ENCODE assay signal across 13 cellular contexts in genomic region chrX:53188763-53189162, GRCh38. TPM values are rescaled to one million over a fixed set of nuclear protein-coding genes. Genes with fewer than 3 reads are reported as not detected.
A peak's percentile ranks its signal among the peaks of the same experiment; 100 is the strongest.
DNase-seq lines count a peak whose midpoint lies in the region; ATAC-seq, FAIRE-seq and TF ChIP-seq lines count a peak whose summit lies in the region.
"Had no signal": no experiment of that assay in that cellular context is flagged by ENCODE, and none has a peak within 500 bp of the region (broad histone marks: within the 10 kb centered on the region; RNA-seq: fewer than 3 reads in every experiment).

No MANE protein-coding gene starts in this region.

- peak; percentile 74 for FAIRE-seq in GM12878 (lab: Jason Lieb, UNC)

- no peaks in the 10 kb centered on the region for H3K4me1 Mint-ChIP-seq in CD8-positive, alpha-beta T cell (ENCODE audit: low read depth)

- no peaks in the 10 kb centered on the region for H4K20me1 ChIP-seq in GM12878 (ENCODE audit: control insufficient read depth, insufficient read depth)

- peaks cover 3% of the 10 kb centered on the region for H3K36me3 ChIP-seq in CD8-positive, alpha-beta T cell (ENCODE audit: insufficient read depth, low read length)
- peaks cover 9 to 12% of the 10 kb centered on the region in 2 experiments; a peak in 3 of 4 replicates for H3K36me3 ChIP-seq in GM12878 (ENCODE audit: control insufficient read depth in 2 of 2, insufficient read depth in 2 of 2, low read length in 1 of 2)
- H3K36me3 ChIP-seq in testis (ENCODE audit: low read depth, missing control alignments): no peaks in the 10 kb centered on the region
- H3K36me3 ChIP-seq: transverse colon had no signal

- no peak overlapping the region for H3K4me3 ChIP-seq in CD8-positive, alpha-beta T cell (ENCODE audit: low read depth, low read length)
- H3K4me3 ChIP-seq in GM12878 (no peak overlapping the region), testis (no peak overlapping the region), coronary artery (no peak overlapping the region)
- H3K4me3 ChIP-seq: transverse colon had no signal

- intact Hi-C loops in CD8-positive, alpha-beta T cell (cut with DNase I, micrococcal nuclease): no loop called here
- intact Hi-C loops in GM12878 (cut with micrococcal nuclease; ENCODE audit: unreplicated experiment): no loop called here
- intact Hi-C loops in testis (cut with DNase I; ENCODE audit: low total_unique reads): no loop called here

- no peak overlapping the region for H3K4me3 Mint-ChIP-seq in CD8-positive, alpha-beta T cell

- H3K27ac ChIP-seq in CD8-positive, alpha-beta T cell (ENCODE audit: low read depth, low read length): no peak overlapping the region
- H3K27ac ChIP-seq in GM12878 (ENCODE audit: control insufficient read depth, insufficient read depth) (peak overlapping the region; percentile 40; the same call in 1 of the 2 replicates), testis (no peak overlapping the region), coronary artery (no peak overlapping the region)
- H3K27ac ChIP-seq: HL-60, parathyroid adenoma, transverse colon had no signal

- no peaks in the 10 kb centered on the region for H3K9me3 Mint-ChIP-seq in CD8-positive, alpha-beta T cell

- no peak for TF ChIP-seq RAD21 in GM12878 (IDR thresholded peaks at IDR 0.05; ENCODE audit: insufficient read depth, low read depth, low read length)

- H3K4me1 ChIP-seq in CD8-positive, alpha-beta T cell (ENCODE audit: insufficient read depth, low read length): no peaks in the 10 kb centered on the region
- H3K4me1 ChIP-seq in GM12878 (ENCODE audit: control insufficient read depth, insufficient read depth, low read length) (peaks cover 6% of the 10 kb centered on the region), testis (no peaks in the 10 kb centered on the region)
- H3K4me1 ChIP-seq: parathyroid adenoma, transverse colon had no signal

- no peaks in the 10 kb centered on the region for H3K27me3 Mint-ChIP-seq in CD8-positive, alpha-beta T cell (ENCODE audit: low read depth)

- no peak for TF ChIP-seq CTCF in CD8-positive, alpha-beta T cell (IDR thresholded peaks at IDR 0.05)
- TF ChIP-seq CTCF in GM12878 (IDR thresholded peaks at IDR 0.05 in 2 of 3, conservative IDR thresholded peaks at IDR 0.05 in 1 of 3; ENCODE audit: control insufficient read depth in 2 of 3, extremely low read depth in 1 of 3, insufficient read depth in 1 of 3, low read depth in 3 of 3, low read length in 3 of 3): no peak
- no peak for TF ChIP-seq CTCF in testis (IDR thresholded peaks at IDR 0.05)
- no peak for TF ChIP-seq CTCF in coronary artery (IDR thresholded peaks at IDR 0.05)

- in situ Hi-C loops in GM12878 (cut with MboI): no loop called here

- no peaks in the 10 kb centered on the region for H3K27me3 ChIP-seq in CD8-positive, alpha-beta T cell (ENCODE audit: insufficient read depth, low read length)
- H3K27me3 ChIP-seq in GM12878 (replicated peaks in 1 of 2; ENCODE audit: control insufficient read depth in 2 of 2, insufficient read depth in 2 of 2, low read length in 1 of 2) (no peaks in the 10 kb centered on the region), testis (no peaks in the 10 kb centered on the region)
- H3K27me3 ChIP-seq: transverse colon had no signal

- no peak for TF ChIP-seq EP300 in GM12878 (IDR thresholded peaks at IDR 0.05; ENCODE audit: borderline replicate concordance in 1 of 2, control insufficient read depth in 1 of 2, low read depth in 2 of 2, low read length in 2 of 2)

- RAD21 ChIA-PET in GM12878 (lab: Charles Lee; ENCODE audit: unreplicated experiment): interaction anchor here (1.0 kb wide), 1 partner anchor 34 kb away, joined by 3 read pairs; no protein-coding TSS in a partner anchor

- CTCF ChIA-PET in CD8-positive, alpha-beta T cell (lab: Charles Lee): no interaction called here
- CTCF ChIA-PET in GM12878 (lab: Yijun Ruan, JAX): interaction anchor here (0.8 kb wide), 1 partner anchor 35 kb away, joined by 3 read pairs; no protein-coding TSS in a partner anchor

- TF ChIP-seq POLR2A in GM12878 (IDR thresholded peaks at IDR 0.05; ENCODE audit: low read depth, low read length) (no peak), testis (IDR thresholded peaks at IDR 0.05) (no peak)

- H3K27ac Mint-ChIP-seq in CD8-positive, alpha-beta T cell: peak overlapping the region; percentile 32

- no peaks in the 10 kb centered on the region for H3K79me2 ChIP-seq in GM12878 (ENCODE audit: control insufficient read depth, insufficient read depth, low read length)
- H3K79me2 ChIP-seq: parathyroid adenoma had no signal

- H3K9ac ChIP-seq in GM12878 (ENCODE audit: control insufficient read depth, insufficient read depth, low read length): no peak overlapping the region
- H3K9ac ChIP-seq: parathyroid adenoma had no signal

- ATAC-seq in CD8-positive, alpha-beta T cell: no peak
- ATAC-seq in GM19351 (IDR thresholded peaks at IDR 0.05; ENCODE audit: unreplicated experiment): peak; percentile 75
- ATAC-seq in HG03196 (IDR thresholded peaks at IDR 0.05; ENCODE audit: unreplicated experiment): peak; percentile 86
- peak; percentile 86 for ATAC-seq in GM12878

- H2AFZ ChIP-seq in GM12878 (ENCODE audit: control insufficient read depth, low read depth, low read length): no peak overlapping the region
- H2AFZ ChIP-seq: parathyroid adenoma had no signal

- WGBS in GM12878 (ENCODE audit: insufficient coverage, insufficient replicate concordance, low lambda C conversion rate, missing lambda C conversion rate): 30% methylated on average over 2 of the region's 2 CpGs
- 40 to 69% methylated on average over 2 of the region's 2 CpGs for WGBS in testis, 2 donors

- H3K36me3 Mint-ChIP-seq in CD8-positive, alpha-beta T cell: peaks cover 8% of the 10 kb centered on the region

- POLR2A ChIA-PET in CD8-positive, alpha-beta T cell (lab: Charles Lee): no interaction called here
- POLR2A ChIA-PET in GM12878 (lab: Charles Lee): interaction anchor here (1.1 kb wide), 1 partner anchor 12 kb away, joined by 3 read pairs; no protein-coding TSS in a partner anchor

- no TSS peak for BruUV-seq in GM12878 (replicated peaks; lab: Mats Ljungman, UMichigan)

- H3K4me2 ChIP-seq in GM12878 (ENCODE audit: control insufficient read depth, insufficient read depth): no peak overlapping the region

- H3K9me3 ChIP-seq in CD8-positive, alpha-beta T cell (ENCODE audit: low read length): no peaks in the 10 kb centered on the region
- H3K9me3 ChIP-seq in GM12878 (replicated peaks; ENCODE audit: control insufficient read depth, insufficient read depth, low read length) (no peaks in the 10 kb centered on the region), testis (no peaks in the 10 kb centered on the region)
- H3K9me3 ChIP-seq: transverse colon had no signal

- SMC1A ChIA-PET in GM12878 (lab: Charles Lee; ENCODE audit: uncharacterized antibody, unreplicated experiment): interaction anchor here (0.7 kb wide), 1 partner anchor 10 kb away, joined by 3 read pairs; no protein-coding TSS in a partner anchor

- no peak for DNase-seq in CD8-positive, alpha-beta T cell
- DNase-seq in GM12878 (ENCODE audit: low read depth, low spot score) (peak; percentile 45), testis (no peak), NOMO-1 treated with DMSO at 0.1 percent for 48 hours (lab: John Stamatoyannopoulos, UW; ENCODE audit: unreplicated experiment) (no peak), coronary artery (ENCODE audit: low spot score) (no peak), NAMALWA (ENCODE audit: low spot score) (no peak)
- DNase-seq: activated gamma-delta T cell, COR-L47, transverse colon had no signal

TF ChIP-seq in GM12878, 131 proteins besides CTCF, POLR2A, EP300 and RAD21 (continues in another document):
- TF ChIP-seq TCF12 (IDR thresholded peaks at IDR 0.05; ENCODE audit: low read depth, low read length) (no peak), IRF4 (IDR thresholded peaks at IDR 0.05; ENCODE audit: low read depth, low read length) (0 out of 2 replicates have a peak, but pooled peaks have one; percentile 35), USF1 (IDR thresholded peaks at IDR 0.05; ENCODE audit: borderline replicate concordance, extremely low read length, insufficient read depth, low read depth, low read length) (no peak), RUNX3 (IDR thresholded peaks at IDR 0.05; ENCODE audit: low read length) (peak; percentile 71), CBX3 (IDR thresholded peaks at IDR 0.05; ENCODE audit: borderline replicate concordance, low read depth) (no peak), HDAC2 (IDR thresholded peaks at IDR 0.05) (no peak)

RNA-seq across cellular contexts. Expression of gene KDM5C, which starts 36.2 kb away (rescaled TPM):
- total RNA-seq in CD8-positive, alpha-beta T cell: 100 to 1,000 TPM; 276 to 295 TPM
- total RNA-seq in GM12878 (2013; cell fraction: nucleolus; rRNA removed): 354 and 399 TPM in 2 replicates
- total RNA-seq in GM12878 (2014; rRNA removed) (48.0 and 59.2 TPM in 2 replicates), GM12878 (2014; rRNA removed; fragmentation: Illumina TruSeq; extraction: Trizol) (35.7 and 42.1 TPM in 2 replicates), GM12878 (2021) (99.4 and 110 TPM in 2 replicates), testis (100 to 1,000 TPM; 104 to 134 TPM)
- 34.8 TPM for polyA plus RNA-seq in GM12878 (2011; ENCODE audit: low read depth)
- polyA plus RNA-seq in GM12878 (2011; rRNA removed) (40.2 and 88.5 TPM in 2 replicates), GM12878 (2014; fragmentation: Illumina TruSeq; extraction: Trizol) (45.1 and 51.0 TPM in 2 replicates), GM12878 (2014; fragmentation: Nextera tagmentation; extraction: Ambion mirVana) (1 to 10 TPM; 1.5 TPM), GM12878 (2014; rRNA removed) (58.5 and 64.7 TPM in 2 replicates), GM12878 (2016; fragmentation: Nextera tagmentation; extraction: Ambion mirVana) (10 to 100 TPM; 49.0 to 54.9 TPM), testis (ENCODE audit: insufficient read depth, low read depth, low replicate concordance) (40.1 TPM)
- 61.8 and 80.7 TPM in 2 replicates for polyA plus RNA-seq in GM12878 (2011; cell fraction: cytosol; rRNA removed)
- polyA plus RNA-seq in GM12878 (2011; cell fraction: nucleus; rRNA removed): 295 and 353 TPM in 2 replicates
- polyA plus RNA-seq in GM12878 (2012): 63.5 and 69.1 TPM in 2 replicates
- polyA minus RNA-seq in GM12878 (2011; rRNA and poly(A)+ RNA removed): 126 and 142 TPM in 2 replicates
- polyA minus RNA-seq in GM12878 (2011; cell fraction: cytosol; rRNA and poly(A)+ RNA removed): 51.1 and 56.4 TPM in 2 replicates
- polyA minus RNA-seq in GM12878 (2011; cell fraction: nucleus; rRNA and poly(A)+ RNA removed): 116 and 171 TPM in 2 replicates
